ENCODE assay signal across 17 cellular contexts in genomic region chr4:26426892-26427291, GRCh38.
"Had no signal": no experiment of that assay in that cellular context is flagged by ENCODE, and none has a peak within 500 bp of the region (broad histone marks: within the 10 kb centered on the region; RNA-seq: fewer than 3 reads in every experiment).

No MANE protein-coding gene starts in this region.

- H3K4me2 ChIP-seq: hepatocyte had no signal

- ATAC-seq: left lobe of liver; naive thymus-derived CD8-positive, alpha-beta T cell had no signal

- H3K27me3 Mint-ChIP-seq: naive thymus-derived CD8-positive, alpha-beta T cell had no signal

- H3K9me3 ChIP-seq: esophagus squamous epithelium, tibial artery had no signal

- H3K4me3 ChIP-seq: coronary artery, esophagus squamous epithelium, hepatocyte, skin epidermis, tibial artery, uterus had no signal

- H3K27ac ChIP-seq: coronary artery, esophagus squamous epithelium, hepatocyte, skin epidermis, tibial artery, uterus had no signal

- H2AFZ ChIP-seq: hepatocyte had no signal

- H3K27me3 ChIP-seq: esophagus squamous epithelium, hepatocyte, tibial artery, uterus had no signal

- DNase-seq: activated CD4-positive, alpha-beta T cell treated with anti-CD3 and anti-CD28 coated beads for 1 hour; activated gamma-delta T cell; caudate nucleus; effector CD4-positive, alpha-beta T cell; esophagus squamous epithelium; mammary epithelial cell; naive thymus-derived CD8-positive, alpha-beta T cell; SHP77 treated with DMSO at 0.1 percent for 48 hours; stimulated activated CD4-positive, alpha-beta T cell treated with anti-CD3 and anti-CD28 coated beads, Interleukin-15, amount 100 ng/mL, for 24 hours; stimulated activated CD4-positive, alpha-beta T cell treated with anti-CD3 and anti-CD28 coated beads, Interleukin-4, amount 100 ng/mL, for 1 hour; stimulated activated naive CD4-positive, alpha-beta T cell; tibial artery; uterus had no signal

- H3K9me3 Mint-ChIP-seq: naive thymus-derived CD8-positive, alpha-beta T cell had no signal

- H3K4me3 Mint-ChIP-seq: naive thymus-derived CD8-positive, alpha-beta T cell had no signal
